Comparison of ENCODE assay signal across 1 cellular context in genomic region chr7:23075571-23075970, GRCh38.
TF ChIP-seq lines count a peak whose summit lies in the region.

No MANE protein-coding gene starts in this region.

TF ChIP-seq in K562, 482 proteins besides CTCF, POLR2A, EP300 and RAD21 (continued from another document):
- TF ChIP-seq PREB (CRISPR knock-in tag; IDR thresholded peaks at IDR 0.05) (no peak), NFXL1 (CRISPR knock-in tag; IDR thresholded peaks at IDR 0.05) (no peak), ATF6 (CRISPR knock-in tag; IDR thresholded peaks at IDR 0.05) (no peak), HDAC6 (IDR thresholded peaks at IDR 0.05; ENCODE audit: low read depth, low read length) (no peak), ZNF518B (CRISPR knock-in tag; IDR thresholded peaks at IDR 0.05) (no peak), SAFB2 (IDR thresholded peaks at IDR 0.05; ENCODE audit: borderline replicate concordance, low read depth, low read length, severe bottlenecking) (no peak), POLR3G (IDR thresholded peaks at IDR 0.05; ENCODE audit: extremely low read depth, insufficient read length, insufficient replicate concordance) (no peak), BRD9 (IDR thresholded peaks at IDR 0.05; ENCODE audit: low read depth, partially characterized antibody) (no peak), NFRKB (IDR thresholded peaks at IDR 0.05; ENCODE audit: low read depth) (no peak), SNIP1 (IDR thresholded peaks at IDR 0.05; ENCODE audit: low read depth) (no peak), ZNF232 (CRISPR knock-in tag; IDR thresholded peaks at IDR 0.05) (no peak), PATZ1 (CRISPR knock-in tag; IDR thresholded peaks at IDR 0.05; ENCODE audit: borderline replicate concordance) (no peak), TBL1XR1 (IDR thresholded peaks at IDR 0.05; ENCODE audit: low read length in 2 of 2) (no peak), NELFE (IDR thresholded peaks at IDR 0.05; ENCODE audit: insufficient read depth, insufficient read length) (no peak), ETV6 (IDR thresholded peaks at IDR 0.05; ENCODE audit: borderline replicate concordance in 1 of 2, low read depth in 2 of 2, low read length in 1 of 2) (no peak), ETV6 (CRISPR knock-in tag; IDR thresholded peaks at IDR 0.05; ENCODE audit: borderline replicate concordance) (no peak), ADNP (tag; IDR thresholded peaks at IDR 0.05) (no peak)
TF ChIP-seq in K562: peak in this region for 0.
